In the genomic region with DNA sequence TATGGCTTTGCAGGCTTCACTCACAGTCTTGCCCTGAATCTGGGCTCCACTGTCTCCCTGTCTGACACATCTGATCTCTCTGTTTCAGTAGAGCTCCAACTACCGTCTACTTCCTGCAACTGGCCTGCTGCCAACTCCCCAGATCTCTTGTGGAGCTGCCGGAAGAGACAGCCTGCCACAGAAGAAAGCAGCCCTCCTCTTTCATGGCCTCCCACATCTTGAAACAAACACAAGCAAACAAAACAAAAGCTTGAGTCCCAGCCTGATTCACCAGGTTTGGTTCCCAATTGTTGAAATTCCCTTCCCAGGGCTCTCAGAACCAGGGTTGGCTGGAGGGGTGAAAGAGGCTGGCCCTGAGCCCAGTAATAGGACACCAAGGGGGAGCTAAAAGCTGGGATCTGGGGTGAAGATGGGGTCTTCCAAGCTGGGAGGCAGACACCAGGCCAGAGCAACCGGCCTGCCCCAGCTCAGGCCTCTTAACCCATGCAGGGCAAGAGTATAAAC, we compare ENCODE assay signal across 8 cellular contexts. TPM values are rescaled to one million over a fixed set of nuclear protein-coding genes. Genes with fewer than 3 reads are reported as not detected.
DNase-seq lines count a peak whose midpoint lies in the region; FAIRE-seq and TF ChIP-seq lines count a peak whose summit lies in the region.

No MANE protein-coding gene starts in this region.

- no peak overlapping the region for H3K4me3 ChIP-seq in WERI-Rb-1 (ENCODE audit: low read depth, low read length)
- H3K4me3 ChIP-seq in breast epithelium, result no peak overlapping the region
- H3K4me3 ChIP-seq in kidney (ENCODE audit: low read length in 2 of 2), result no peak overlapping the region

- intact Hi-C loops in breast epithelium (cut with DNase I; ENCODE audit: low total_unique reads), result no loop called here
- intact Hi-C loops in kidney (cut with DNase I), result no loop called here

- peaks cover 0 to 8% of the 10 kb centered on the region in 2 donors for H3K4me1 ChIP-seq in breast epithelium
- peaks cover 6 to 10% of the 10 kb centered on the region in 2 donors for H3K4me1 ChIP-seq in kidney (ENCODE audit: control insufficient read depth in 1 of 2, insufficient read depth in 1 of 2, low read depth in 1 of 2, low read length in 2 of 2)

- peak; percentile 17 for DNase-seq in GDM1 (lab: John Stamatoyannopoulos, UW)
- peak; percentile 28 for DNase-seq in NCI-H2107 (lab: John Stamatoyannopoulos, UW)
- DNase-seq in WERI-Rb-1, result peak; percentile 66
- DNase-seq in breast epithelium (ENCODE audit: low spot score in 2 of 2), result peak; percentile 61 to 85
- peak; percentile 93 for DNase-seq in kidney
- peak; percentile 37 to 44 for DNase-seq in stimulated activated CD4-positive, alpha-beta T cell treated with anti-CD3 and anti-CD28 coated beads, Interleukin-15, amount 100 ng/mL, for 1 hour (ENCODE audit: low read depth in 1 of 2, low spot score in 1 of 2)
- no peak for DNase-seq in cortex of kidney (lab: John Stamatoyannopoulos, UW)
- no peak for DNase-seq in LoVo (ENCODE audit: low spot score)

- no peak for TF ChIP-seq POLR2A in breast epithelium (IDR thresholded peaks at IDR 0.05)

- H3K9ac ChIP-seq in kidney (ENCODE audit: low read length in 2 of 2), result peak overlapping the region in 1 of 2 donors; percentile 2

- H3K36me3 ChIP-seq in WERI-Rb-1, result no peaks in the 10 kb centered on the region
- no peaks in the 10 kb centered on the region for H3K36me3 ChIP-seq in breast epithelium
- H3K36me3 ChIP-seq in kidney (ENCODE audit: control insufficient read depth in 1 of 2, insufficient read depth in 2 of 2, low read length in 2 of 2), result no peaks in the 10 kb centered on the region

- H3K27me3 ChIP-seq in WERI-Rb-1 (ENCODE audit: insufficient read depth, low read depth, severe bottlenecking), result no peaks in the 10 kb centered on the region
- H3K27me3 ChIP-seq in breast epithelium, result no peaks in the 10 kb centered on the region

- H3K27ac ChIP-seq in WERI-Rb-1 (no peak overlapping the region), breast epithelium (peak overlapping the region; percentile 53 to 84), kidney (ENCODE audit: low read depth in 2 of 2, low read length in 2 of 2) (no peak overlapping the region)

- no peak for FAIRE-seq in kidney (lab: Jason Lieb, UNC)

- H3K9me3 ChIP-seq in WERI-Rb-1 (ENCODE audit: severe bottlenecking), result no peaks in the 10 kb centered on the region
- no peaks in the 10 kb centered on the region for H3K9me3 ChIP-seq in breast epithelium
- no peaks in the 10 kb centered on the region for H3K9me3 ChIP-seq in kidney (ENCODE audit: control insufficient read depth in 1 of 2, low read length in 2 of 2)

- TF ChIP-seq CTCF in WERI-Rb-1 (IDR thresholded peaks at IDR 0.05; ENCODE audit: low read depth, low read length), result peak; percentile 28; the same call in 1 of the 2 replicates
- TF ChIP-seq CTCF in breast epithelium (IDR thresholded peaks at IDR 0.05), result no peak
- TF ChIP-seq CTCF in kidney (IDR thresholded peaks at IDR 0.05; ENCODE audit: borderline replicate concordance, extremely low read depth, insufficient read depth), result no peak

RNA-seq across cellular contexts. Expression of gene CA12, which starts 55.3 kb away (rescaled TPM):
- total RNA-seq in breast epithelium (10 to 100 TPM; 11.7 to 64.5 (median 61.9) TPM), kidney (237 TPM)
- 242 TPM for polyA plus RNA-seq in kidney (ENCODE audit: insufficient read depth, low read depth, low replicate concordance)

Comparison
In these comparisons a context has a peak if more than half of its experiments do, and no peak if none do; other contexts are left out.
1. DNase-seq: peak in GDM1 (single experiment), NCI-H2107 (single experiment), WERI-Rb-1 (single experiment), breast epithelium (2 of 2), kidney (single experiment) and stimulated activated CD4-positive, alpha-beta T cell treated with anti-CD3 and anti-CD28 coated beads, Interleukin-15, amount 100 ng/mL, for 1 hour (2 of 2); none in cortex of kidney (single experiment) and LoVo (single experiment).
2. H3K27ac ChIP-seq: peak in breast epithelium (2 of 2); none in WERI-Rb-1 (single experiment) and kidney (0 of 2).